ENCODE assay signal across 9 cellular contexts in genomic region chr4:28834120-28834519, GRCh38.
"Had no signal": no experiment of that assay in that cellular context is flagged by ENCODE, and none has a peak within 500 bp of the region (broad histone marks: within the 10 kb centered on the region; RNA-seq: fewer than 3 reads in every experiment).

No MANE protein-coding gene starts in this region.

- DNase-seq: GM23248, GOT3, H7, H9, HCEC 1CT, HFFc6 had no signal

- H3K4me3 Mint-ChIP-seq: GM23338, H9, HFFc6 had no signal

- H2AFZ ChIP-seq: GM23248, GM23338 had no signal

- H3K9me3 ChIP-seq: HAP-1 had no signal

- ATAC-seq: GM23338, HCT116 had no signal

- H3K27ac Mint-ChIP-seq: GM23338, H9, HFFc6 had no signal

- H3K36me3 ChIP-seq: HAP-1 had no signal

- H3K4me3 ChIP-seq: GM23248, GM23338, HAP-1 had no signal

- H3K27ac ChIP-seq: GM23248 had no signal

- H3K9ac ChIP-seq: GM23248 had no signal

- H3K4me2 ChIP-seq: GM23338 had no signal
